ENCODE assay signal across 19 cellular contexts in genomic region chr13:44780586-44781280, GRCh38.
"Had no signal": no experiment of that assay in that cellular context is flagged by ENCODE, and none has a peak within 500 bp of the region (broad histone marks: within the 10 kb centered on the region; RNA-seq: fewer than 3 reads in every experiment).

No MANE protein-coding gene starts in this region.

- DNase-seq: KBM-7, MG63, NCI-H1092, NCI-H1105 treated with DMSO at 0.1 percent for 48 hours, NCI-H1436, NCI-H187, NCI-H2029, NCI-H2081 treated with DMSO at 0.1 percent for 48 hours, NCI-H2171, NCI-H226, NCI-H446, NCI-H510A, NCI-H524 treated with DMSO at 0.1 percent for 48 hours, NCI-H69, NCI-H774, Right ventricle myocardium superior, RPMI8226, SK-N-SH had no signal

- H3K27me3 ChIP-seq: MG63 had no signal

- H3K27ac ChIP-seq: HL-60 had no signal

- H3K9me3 ChIP-seq: MG63, SK-N-SH had no signal

- H3K4me3 ChIP-seq: MG63 had no signal

- H3K36me3 ChIP-seq: MG63 had no signal
